In genomic region chr11:128315933-128316332, GRCh38 we compare ENCODE assay signal across 32 cellular contexts.
A peak's percentile ranks its signal among the peaks of the same experiment; 100 is the strongest.
DNase-seq lines count a peak whose midpoint lies in the region; ATAC-seq, FAIRE-seq and TF ChIP-seq lines count a peak whose summit lies in the region.
"Had no signal": no experiment of that assay in that cellular context is flagged by ENCODE, and none has a peak within 500 bp of the region (broad histone marks: within the 10 kb centered on the region; RNA-seq: fewer than 3 reads in every experiment).

No MANE protein-coding gene starts in this region.

- no peak for ATAC-seq in activated CD8-positive, alpha-beta memory T cell treated with anti-CD3 and anti-CD28 coated beads, Interleukin-2, amount 10 ng/mL, durations not matched to agents 7 days and 5 days
- no peak for ATAC-seq in naive thymus-derived CD8-positive, alpha-beta T cell
- ATAC-seq in HG03039 (IDR thresholded peaks at IDR 0.05; ENCODE audit: unreplicated experiment) (no peak), GM19455 (IDR thresholded peaks at IDR 0.05; ENCODE audit: unreplicated experiment) (no peak)
- ATAC-seq: A549, foreskin keratinocyte, PC-3, right lobe of liver, SK-N-SH treated with all-trans-retinoic acid at 6 μM for 48 hours had no signal

- peak; percentile 9 for FAIRE-seq in GM12891 (lab: Jason Lieb, UNC)
- FAIRE-seq: A549, endometrium, keratinocyte had no signal

- no peak overlapping the region for H2AFZ ChIP-seq in GM23248

- no peak for DNase-seq in activated CD8-positive, alpha-beta memory T cell treated with anti-CD3 and anti-CD28 coated beads, Interleukin-2, amount 10 ng/mL, durations not matched to agents 7 days and 5 days
- DNase-seq in activated CD8-positive, alpha-beta memory T cell treated with anti-CD3 and anti-CD28 coated beads, Interleukin-2, amount 50 U/mL, for 4 hours: no peak
- DNase-seq in GM12891 (ENCODE audit: insufficient read length, low spot score) (no peak), GM23248 (no peak)
- DNase-seq in naive thymus-derived CD8-positive, alpha-beta T cell: no peak
- DNase-seq: activated CD4-positive, CD25-positive, alpha-beta regulatory T cell treated with anti-CD3 and anti-CD28 coated beads, Interleukin-2, amount 50 U/mL, for 72 hours; COR-L47; dermis blood vessel endothelial cell; esophagus squamous epithelium; foreskin keratinocyte; head of caudate nucleus; KBM-7; left ventricle myocardium inferior; mesendoderm; NCI-H1436; NCI-H2081 treated with DMSO at 0.1 percent for 48 hours; NCI-H2227 treated with DMSO at 0.1 percent for 48 hours; NCI-H526 treated with DMSO at 0.1 percent for 48 hours; NK-92 treated with Interleukin-12 subunit alpha and Interleukin-12 subunit beta, amount 100 ng/mL, for 24 hours; PC-3; right lobe of liver; transverse colon had no signal

- CTCF ChIA-PET in activated CD8-positive, alpha-beta memory T cell treated with anti-CD3 and anti-CD28 coated beads, Interleukin-2, amount 10 ng/mL, durations not matched to agents 7 days and 5 days (lab: Charles Lee): interaction anchor here (3.5 kb wide), 1 partner anchor 11 kb away, joined by 16 read pairs; no protein-coding TSS in a partner anchor

- H3K36me3 ChIP-seq in GM23248 (ENCODE audit: low read depth): no peaks in the 10 kb centered on the region
- H3K36me3 ChIP-seq: esophagus squamous epithelium, HAP-1, left ventricle myocardium inferior, right lobe of liver, transverse colon had no signal

- no peaks in the 10 kb centered on the region for H3K79me2 ChIP-seq in GM23248 (ENCODE audit: insufficient read depth)

- H3F3A ChIP-seq in GM23248 (ENCODE audit: insufficient read depth): no peaks in the 10 kb centered on the region

- no peak for TF ChIP-seq POLR2A in GM12891 (IDR thresholded peaks at IDR 0.05; ENCODE audit: low read depth, low read length)

- in situ Hi-C loops in GM23248 (cut with MboI): no loop called here

- H3K9me2 ChIP-seq in GM23248 (ENCODE audit: insufficient read depth): no peaks in the 10 kb centered on the region

- H3K27me3 Mint-ChIP-seq in activated CD8-positive, alpha-beta memory T cell treated with anti-CD3 and anti-CD28 coated beads, Interleukin-2, amount 10 ng/mL, durations not matched to agents 7 days and 5 days: no peaks in the 10 kb centered on the region
- H3K27me3 Mint-ChIP-seq in activated naive CD8-positive, alpha-beta T cell: no peaks in the 10 kb centered on the region
- H3K27me3 Mint-ChIP-seq in naive thymus-derived CD8-positive, alpha-beta T cell: no peaks in the 10 kb centered on the region

- H3K9ac ChIP-seq in GM23248: no peak overlapping the region

- H3K9me3 Mint-ChIP-seq in activated CD8-positive, alpha-beta memory T cell treated with anti-CD3 and anti-CD28 coated beads, Interleukin-2, amount 10 ng/mL, durations not matched to agents 7 days and 5 days (ENCODE audit: low read depth): peaks cover 32% of the 10 kb centered on the region
- H3K9me3 Mint-ChIP-seq in activated naive CD8-positive, alpha-beta T cell (ENCODE audit: low read depth): peaks cover 25% of the 10 kb centered on the region
- peaks cover 11 to 47% (median 32%) of the 10 kb centered on the region in 9 donors for H3K9me3 Mint-ChIP-seq in naive thymus-derived CD8-positive, alpha-beta T cell

- H3K9me3 ChIP-seq in GM23248 (ENCODE audit: low read depth): no peaks in the 10 kb centered on the region
- H3K9me3 ChIP-seq: A549, HAP-1, right lobe of liver had no signal

- H4K20me1 ChIP-seq in GM23248 (ENCODE audit: insufficient read depth): no peaks in the 10 kb centered on the region

- H3K4me3 Mint-ChIP-seq in activated CD8-positive, alpha-beta memory T cell treated with anti-CD3 and anti-CD28 coated beads, Interleukin-2, amount 10 ng/mL, durations not matched to agents 7 days and 5 days: no peak overlapping the region
- H3K4me3 Mint-ChIP-seq in activated naive CD8-positive, alpha-beta T cell: no peak overlapping the region
- H3K4me3 Mint-ChIP-seq in naive thymus-derived CD8-positive, alpha-beta T cell: peak overlapping the region in 1 of 10 donors; percentile 46

- no peak overlapping the region for H3K4me2 ChIP-seq in GM23248 (ENCODE audit: unreplicated experiment)
- H3K4me2 ChIP-seq: A549 had no signal

- H3K27ac ChIP-seq in GM23248: no peak overlapping the region
- H3K27ac ChIP-seq: A549, esophagus squamous epithelium, foreskin keratinocyte, HL-60, left ventricle myocardium inferior, right lobe of liver, transverse colon had no signal

- 75 to 81% methylated on average over 3 of the region's 3 CpGs for WGBS in GM23248 (ENCODE audit: low coverage in 1 of 2, low lambda C conversion rate in 2 of 2, missing lambda C conversion rate in 2 of 2), 2 experiments

- POLR2A ChIA-PET in naive thymus-derived CD8-positive, alpha-beta T cell (lab: Charles Lee): interaction anchor here (1.6 to 13.1 kb wide), 3 partner anchors 8 to 16 kb away, joined by 8 to 178 read pairs (median 20); no protein-coding TSS in a partner anchor

- H3K4me1 ChIP-seq in GM23248 (ENCODE audit: insufficient read depth): no peaks in the 10 kb centered on the region
- H3K4me1 ChIP-seq: A549, esophagus squamous epithelium, foreskin keratinocyte, HAP-1, left ventricle myocardium inferior, right lobe of liver, transverse colon had no signal

- H3K4me1 Mint-ChIP-seq in activated CD8-positive, alpha-beta memory T cell treated with anti-CD3 and anti-CD28 coated beads, Interleukin-2, amount 10 ng/mL, durations not matched to agents 7 days and 5 days: peaks cover 73% of the 10 kb centered on the region
- H3K4me1 Mint-ChIP-seq in activated naive CD8-positive, alpha-beta T cell (ENCODE audit: low read depth): peaks cover 80% of the 10 kb centered on the region
- H3K4me1 Mint-ChIP-seq in naive thymus-derived CD8-positive, alpha-beta T cell: peaks cover 26 to 80% (median 71%) of the 10 kb centered on the region in 4 donors

- peak overlapping the region; percentile 47 for H3K27ac Mint-ChIP-seq in activated CD8-positive, alpha-beta memory T cell treated with anti-CD3 and anti-CD28 coated beads, Interleukin-2, amount 10 ng/mL, durations not matched to agents 7 days and 5 days
- H3K27ac Mint-ChIP-seq in activated naive CD8-positive, alpha-beta T cell: peak overlapping the region; percentile 83
- peak overlapping the region in 8 of 10 donors; percentile 53 to 97 (median 90) for H3K27ac Mint-ChIP-seq in naive thymus-derived CD8-positive, alpha-beta T cell
- H3K27ac Mint-ChIP-seq: progenitor cell of endocrine pancreas had no signal

- H3K27me3 ChIP-seq in GM23248 (replicated peaks; ENCODE audit: insufficient read depth): no peaks in the 10 kb centered on the region
- H3K27me3 ChIP-seq: esophagus squamous epithelium, foreskin keratinocyte, right lobe of liver, transverse colon had no signal

- peaks cover 66% of the 10 kb centered on the region for H3K36me3 Mint-ChIP-seq in activated CD8-positive, alpha-beta memory T cell treated with anti-CD3 and anti-CD28 coated beads, Interleukin-2, amount 10 ng/mL, durations not matched to agents 7 days and 5 days
- H3K36me3 Mint-ChIP-seq in activated naive CD8-positive, alpha-beta T cell: peaks cover 27% of the 10 kb centered on the region
- H3K36me3 Mint-ChIP-seq in naive thymus-derived CD8-positive, alpha-beta T cell: peaks cover 0 to 32% (median 25%) of the 10 kb centered on the region in 3 donors

- no peak overlapping the region for H3K4me3 ChIP-seq in GM23248
- H3K4me3 ChIP-seq: A549, esophagus squamous epithelium, HAP-1, left ventricle myocardium inferior, right lobe of liver, transverse colon had no signal

TF ChIP-seq in GM12891, 5 proteins besides CTCF, POLR2A, EP300 and RAD21:
- TF ChIP-seq SPI1 (IDR thresholded peaks at IDR 0.05; ENCODE audit: low read depth, low read length) (peak; percentile 84), POLR2AphosphoS5 (IDR thresholded peaks at IDR 0.05; ENCODE audit: low read depth, low read length) (no peak)
